Comparison of ENCODE assay signal across 8 cellular contexts in genomic region chr12:56151672-56152131, GRCh38. TPM values are rescaled to one million over a fixed set of nuclear protein-coding genes. Genes with fewer than 3 reads are reported as not detected.
DNase-seq lines count a peak whose midpoint lies in the region; ATAC-seq, FAIRE-seq and TF ChIP-seq lines count a peak whose summit lies in the region.

No MANE protein-coding gene starts in this region.

- WGBS in lower leg skin, 2 donors = 6 to 14% methylated on average over 12 of the region's 12 CpGs

- H3K4me3 ChIP-seq in GM23338 = peak overlapping the region; percentile 90
- peak overlapping the region; percentile 65 to 69 for H3K4me3 ChIP-seq in cardiac fibroblast (replicated peaks in 1 of 2; ENCODE audit: low read depth in 2 of 2, low read length in 2 of 2)
- peak overlapping the region; percentile 49 for H3K4me3 ChIP-seq in lower leg skin (ENCODE audit: low read depth, poor library complexity, severe bottlenecking)

- H3K27me3 Mint-ChIP-seq in GM23338 (ENCODE audit: insufficient read depth, low read depth, poor library complexity) = peaks cover 14% of the 10 kb centered on the region

- peak; percentile 87 for ATAC-seq in GM23338

- no peaks in the 10 kb centered on the region for H3K9me2 ChIP-seq in GM23338 (ENCODE audit: insufficient read depth)

- H3K4me1 ChIP-seq in GM23338 (ENCODE audit: insufficient read depth) = peaks cover 17% of the 10 kb centered on the region

- TF ChIP-seq CTCF in GM23338 (conservative IDR thresholded peaks at IDR 0.05; ENCODE audit: low read depth in 2 of 2) = peak; percentile 15 to 63; a peak in 2 of 4 replicates
- peak; percentile 71 for TF ChIP-seq CTCF in VCaP (conservative IDR thresholded peaks at IDR 0.05)
- peak; percentile 30 for TF ChIP-seq CTCF in cardiac fibroblast (IDR thresholded peaks at IDR 0.05; ENCODE audit: low read depth, low read length)
- no peak for TF ChIP-seq CTCF in lower leg skin (IDR thresholded peaks at IDR 0.05)

- peaks cover 21% of the 10 kb centered on the region for H3K4me1 Mint-ChIP-seq in GM23338

- no peaks in the 10 kb centered on the region for H3K27me3 ChIP-seq in GM23338 (ENCODE audit: insufficient read depth)

- H3K79me2 ChIP-seq in GM23338 (replicated peaks; ENCODE audit: insufficient read depth) = peaks cover 13% of the 10 kb centered on the region; the same call in 1 of the 2 replicates

- peak overlapping the region; percentile 79 for H2AFZ ChIP-seq in GM23338

- DNase-seq in GM23338 (ENCODE audit: low spot score) = peak; percentile 90
- DNase-seq in NAMALWA (ENCODE audit: low spot score) = peak; percentile 84
- peak in 1 of 2 donors; percentile 21 for DNase-seq in cardiac fibroblast (ENCODE audit: low read depth in 2 of 2)
- peak; percentile 56 to 91 for DNase-seq in lower leg skin (ENCODE audit: low spot score in 2 of 2)
- DNase-seq in stimulated activated CD8-positive, alpha-beta memory T cell treated with anti-CD3 and anti-CD28 coated beads, Interleukin-15, amount 100 ng/mL, for 48 hours (ENCODE audit: low read depth in 2 of 2) = peak; percentile 53 to 57
- DNase-seq in H4 (ENCODE audit: low spot score) = no peak

- TF ChIP-seq POLR2A in lower leg skin (IDR thresholded peaks at IDR 0.05) = no peak

- H4K20me1 ChIP-seq in GM23338 (replicated peaks; ENCODE audit: insufficient read depth) = no peaks in the 10 kb centered on the region

- H3K36me3 Mint-ChIP-seq in GM23338 (ENCODE audit: low read depth) = peaks cover 18% of the 10 kb centered on the region

- H3K4me3 Mint-ChIP-seq in GM23338 = peak overlapping the region; percentile 96

- peak; percentile 13 for FAIRE-seq in G401.6 (lab: Jason Lieb, UNC)

- peaks cover 19% of the 10 kb centered on the region for H3F3A ChIP-seq in GM23338 (replicated peaks; ENCODE audit: low read depth)

- intact Hi-C loops in lower leg skin (cut with DNase I; ENCODE audit: low total_unique reads) = no loop called here

- peak overlapping the region; percentile 98 for H3K27ac Mint-ChIP-seq in GM23338

- H3K27ac ChIP-seq in GM23338 (ENCODE audit: low read depth) (peak overlapping the region; percentile 98), VCaP (peak overlapping the region; percentile 95)

- 0 out of 2 replicates have a peak, but pooled peaks cover 2% of the 10 kb centered on the region for H3K36me3 ChIP-seq in GM23338 (ENCODE audit: insufficient read depth)

- H3K4me2 ChIP-seq in GM23338 = peak overlapping the region; percentile 89

- no peaks in the 10 kb centered on the region; the same call in 2 of the 3 replicates for H3K9me3 Mint-ChIP-seq in GM23338

TF ChIP-seq in GM23338, 12 proteins besides CTCF, POLR2A, EP300 and RAD21 (continues in another document):
- TF ChIP-seq POLR2AphosphoS5 (IDR thresholded peaks at IDR 0.05; ENCODE audit: low read depth) = no peak
- no peak for TF ChIP-seq STAT1 (IDR thresholded peaks at IDR 0.05; ENCODE audit: unreplicated experiment)
- no peak for TF ChIP-seq EZH2 (IDR thresholded peaks at IDR 0.05; ENCODE audit: low read depth, unreplicated experiment)
- no peak for TF ChIP-seq ETS1 (IDR thresholded peaks at IDR 0.05)
- no peak for TF ChIP-seq CREB1 (CRISPR knock-in tag; IDR thresholded peaks at IDR 0.05; ENCODE audit: low read depth)
- TF ChIP-seq ZNF462 (CRISPR knock-in tag; IDR thresholded peaks at IDR 0.05) = no peak
- no peak for TF ChIP-seq NANOG (IDR thresholded peaks at IDR 0.05; ENCODE audit: borderline replicate concordance)
- no peak for TF ChIP-seq EZH2phosphoT487 (IDR thresholded peaks at IDR 0.05; ENCODE audit: unreplicated experiment)
- no peak for TF ChIP-seq JUNB (IDR thresholded peaks at IDR 0.05; ENCODE audit: unreplicated experiment)
- TF ChIP-seq ZNF114 (CRISPR knock-in tag; IDR thresholded peaks at IDR 0.05) = no peak

RNA-seq across cellular contexts. Expression of gene MYL6B, which starts 0.7 kb away (rescaled TPM):
- 96.9 and 103 TPM in 2 replicates for total RNA-seq in GM23338 (2014; rRNA removed; shearing (Covaris generic))
- 164 and 170 TPM in 2 replicates for polyA plus RNA-seq in GM23338 (2016; fragmentation: Nextera tagmentation; extraction: Ambion mirVana)
- total RNA-seq in lower leg skin = 10 to 100 TPM in 3 of 4 donors, 1 to 10 TPM in 1; 9.0 to 40.1 (median 22.5) TPM
- total RNA-seq in H4 (2014; rRNA removed; shearing (Covaris generic)) = 88.0 and 129 TPM in 2 replicates

RNA-seq across cellular contexts. Expression of gene MYL6, which starts 6.5 kb away (rescaled TPM):
- 1,092 and 1,271 TPM in 2 replicates for total RNA-seq in GM23338 (2014; rRNA removed; shearing (Covaris generic))
- polyA plus RNA-seq in GM23338 (2016; fragmentation: Nextera tagmentation; extraction: Ambion mirVana) = 1,545 and 1,548 TPM in 2 replicates
- 1,000 to 10,000 TPM in 1 of 4 donors, 100 to 1,000 TPM in 3; 700 to 1,156 (median 824) TPM for total RNA-seq in lower leg skin
- total RNA-seq in H4 (2014; rRNA removed; shearing (Covaris generic)) = 2,426 and 2,616 TPM in 2 replicates

RNA-seq across cellular contexts. Expression of gene ESYT1, which starts 23.6 kb away (rescaled TPM):
- total RNA-seq in GM23338 (2014; rRNA removed; shearing (Covaris generic)) = 97.2 and 142 TPM in 2 replicates
- polyA plus RNA-seq in GM23338 (2016; fragmentation: Nextera tagmentation; extraction: Ambion mirVana) = 23.3 and 26.2 TPM in 2 replicates
- 10 to 100 TPM; 51.2 to 84.1 (median 64.9) TPM for total RNA-seq in lower leg skin
- total RNA-seq in H4 (2014; rRNA removed; shearing (Covaris generic)) = 62.9 and 80.8 TPM in 2 replicates

RNA-seq across cellular contexts. Expression of gene ZC3H10, which starts 33.6 kb away (rescaled TPM):
- total RNA-seq in GM23338 (2014; rRNA removed; shearing (Covaris generic)) = 4.2 and 5.4 TPM in 2 replicates
- polyA plus RNA-seq in GM23338 (2016; fragmentation: Nextera tagmentation; extraction: Ambion mirVana) = 2.2 and 2.7 TPM in 2 replicates
- total RNA-seq in lower leg skin = 1 to 10 TPM; 3.4 to 4.4 (median 3.7) TPM
- 1.9 and 2.4 TPM in 2 replicates for total RNA-seq in H4 (2014; rRNA removed; shearing (Covaris generic))

RNA-seq across cellular contexts. Expression of gene RPL41, which starts 35.3 kb away (rescaled TPM):
- total RNA-seq in GM23338 (2014; rRNA removed; shearing (Covaris generic)) = 1,633 and 2,039 TPM in 2 replicates
- 3,858 and 3,875 TPM in 2 replicates for polyA plus RNA-seq in GM23338 (2016; fragmentation: Nextera tagmentation; extraction: Ambion mirVana)
- total RNA-seq in lower leg skin = 1,000 to 10,000 TPM; 3,201 to 5,967 (median 4,725) TPM
- total RNA-seq in H4 (2014; rRNA removed; shearing (Covaris generic)) = 3,847 and 4,326 TPM in 2 replicates

Comparison
In these comparisons a context has a peak if more than half of its experiments do, and no peak if none do; other contexts are left out.
1. CTCF ChIP-seq: peak in GM23338 (2 of 2), VCaP (single experiment) and cardiac fibroblast (single experiment); none in lower leg skin (0 of 3).
2. Peak in every context shown above with its lines, with median percentiles within 50 percentile points of each other: H3K4me3 ChIP-seq.